In the genomic region with DNA sequence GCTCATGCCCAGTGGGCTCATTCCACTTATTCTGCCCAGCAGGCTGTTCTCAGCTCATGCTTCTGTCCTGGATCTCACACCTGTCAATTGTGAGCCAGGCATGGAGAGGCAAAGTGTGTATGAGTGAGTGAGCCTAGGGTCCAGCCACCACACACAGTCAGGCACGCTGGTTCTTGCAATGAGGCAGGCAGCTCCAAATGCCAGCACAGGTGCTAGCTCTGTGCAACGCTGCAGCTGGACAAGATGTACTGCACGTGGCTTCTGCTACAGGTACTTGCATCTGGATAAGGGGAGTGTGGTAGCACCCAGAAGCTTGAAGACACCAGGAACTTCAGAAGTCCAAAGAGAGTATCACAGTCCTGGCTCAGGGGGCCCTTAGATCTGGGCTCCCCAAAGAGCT, we compare ENCODE assay signal across 7 cellular contexts.
"Had no signal": no experiment of that assay in that cellular context is flagged by ENCODE, and none has a peak within 500 bp of the region (broad histone marks: within the 10 kb centered on the region; RNA-seq: fewer than 3 reads in every experiment).

No MANE protein-coding gene starts in this region.

- DNase-seq: IMR-90, KBM-7, KG1 had no signal

- H3K4me3 ChIP-seq: K562 had no signal

- ATAC-seq: HepG2, K562 had no signal

- H3K27ac ChIP-seq: HL-60 had no signal

- FAIRE-seq: HepG2, HTR-8/SVneo, K562 had no signal
